ENCODE assay signal across 17 cellular contexts in the genomic region with DNA sequence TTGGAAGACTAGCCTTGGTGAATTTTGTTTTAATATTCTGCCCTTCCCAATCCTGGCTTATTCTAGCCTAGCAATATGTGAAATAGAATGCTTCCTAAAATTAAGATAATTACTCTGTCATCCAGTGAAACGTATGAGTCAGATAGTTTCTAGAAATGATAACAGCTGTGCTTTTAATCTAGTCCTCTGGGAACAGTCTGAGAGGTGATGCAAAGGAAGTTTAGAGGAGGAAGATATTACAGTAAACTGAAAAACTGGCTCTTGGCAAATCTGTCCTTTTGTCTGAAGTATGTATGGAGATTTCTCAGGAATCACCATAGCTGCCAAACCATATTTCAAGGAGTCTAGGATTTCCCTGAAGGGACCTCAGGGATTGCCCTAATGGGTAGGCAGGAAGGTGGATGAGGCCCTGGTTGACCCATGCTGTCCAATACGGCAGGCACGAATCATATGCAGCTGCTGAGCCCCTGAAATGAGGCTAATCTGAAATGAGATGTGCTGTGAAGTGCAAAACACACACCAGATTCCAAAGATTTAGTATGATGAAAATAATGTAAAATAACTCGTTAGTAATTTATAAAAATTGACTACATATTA.
A peak's percentile ranks its signal among the peaks of the same experiment; 100 is the strongest.
DNase-seq lines count a peak whose midpoint lies in the region; ATAC-seq and TF ChIP-seq lines count a peak whose summit lies in the region.
"Had no signal": no experiment of that assay in that cellular context is flagged by ENCODE, and none has a peak within 500 bp of the region (broad histone marks: within the 10 kb centered on the region; RNA-seq: fewer than 3 reads in every experiment).

No MANE protein-coding gene starts in this region.

- peak overlapping the region; percentile 25; the same call in 1 of the 2 replicates for H3K27ac ChIP-seq in ACC112 (ENCODE audit: low read depth, low read length)
- H3K27ac ChIP-seq: neutrophil, SJSA1, skin epidermis, uterus had no signal

- H3K27me3 ChIP-seq in ACC112 (ENCODE audit: insufficient read depth, low read length), result no peaks in the 10 kb centered on the region
- H3K27me3 ChIP-seq: neutrophil, SJSA1, uterus had no signal

- H3K36me3 Mint-ChIP-seq in activated T-helper 17 cell treated with anti-CD3 and anti-CD28 coated beads, Interleukin-2, amount 50 U/mL, for 72 hours (ENCODE audit: low read depth), result no peaks in the 10 kb centered on the region
- H3K36me3 Mint-ChIP-seq in glutamatergic neuron (ENCODE audit: unreplicated experiment), result no peaks in the 10 kb centered on the region

- H3K36me3 ChIP-seq in ACC112 (ENCODE audit: insufficient read depth, low read length), result peaks cover 33% of the 10 kb centered on the region
- H3K36me3 ChIP-seq: neutrophil, uterus had no signal

- no peak overlapping the region for H2AFZ ChIP-seq in ACC112 (ENCODE audit: low read length, unreplicated experiment)

- no peak overlapping the region for H3K4me3 Mint-ChIP-seq in activated T-helper 17 cell treated with anti-CD3 and anti-CD28 coated beads, Interleukin-2, amount 50 U/mL, for 72 hours
- no peak overlapping the region for H3K4me3 Mint-ChIP-seq in glutamatergic neuron (ENCODE audit: unreplicated experiment)
- H3K4me3 Mint-ChIP-seq: H9; stimulated activated naive CD8-positive, alpha-beta T cell treated with anti-CD3 and anti-CD28 coated beads, Interleukin-15, Interleukin-2, amounts not matched to agents 100 ng/mL and 50 ng/mL, for 24 hours had no signal

- no peak overlapping the region for H3K27ac Mint-ChIP-seq in activated T-helper 17 cell treated with anti-CD3 and anti-CD28 coated beads, Interleukin-2, amount 50 U/mL, for 72 hours
- H3K27ac Mint-ChIP-seq in glutamatergic neuron (ENCODE audit: unreplicated experiment), result peak overlapping the region; percentile 71
- H3K27ac Mint-ChIP-seq: stimulated activated naive CD8-positive, alpha-beta T cell treated with anti-CD3 and anti-CD28 coated beads, Interleukin-15, Interleukin-2, amounts not matched to agents 100 ng/mL and 50 ng/mL, for 24 hours had no signal

- H3K27me3 Mint-ChIP-seq in activated T-helper 17 cell treated with anti-CD3 and anti-CD28 coated beads, Interleukin-2, amount 50 U/mL, for 72 hours, result peaks cover 12% of the 10 kb centered on the region
- peaks cover 4% of the 10 kb centered on the region for H3K27me3 Mint-ChIP-seq in glutamatergic neuron (ENCODE audit: unreplicated experiment)
- H3K27me3 Mint-ChIP-seq: stimulated activated naive CD8-positive, alpha-beta T cell treated with anti-CD3 and anti-CD28 coated beads, Interleukin-15, Interleukin-2, amounts not matched to agents 100 ng/mL and 50 ng/mL, for 24 hours had no signal

- H3K4me3 ChIP-seq in ACC112 (ENCODE audit: low read depth, low read length), result no peak overlapping the region
- H3K4me3 ChIP-seq: SJSA1, skin epidermis, uterus had no signal

- no peak for DNase-seq in glutamatergic neuron
- no peak for DNase-seq in stimulated activated CD4-positive, alpha-beta T cell treated with anti-CD3 and anti-CD28 coated beads, Interleukin-4, amount 100 ng/mL, for 1 hour
- no peak for DNase-seq in NCI-H1417 (lab: John Stamatoyannopoulos, UW)
- no peak for DNase-seq in NCI-H345 treated with DMSO at 0.1 percent for 48 hours (lab: John Stamatoyannopoulos, UW; ENCODE audit: unreplicated experiment)
- no peak for DNase-seq in activated naive CD4-positive, alpha-beta T cell (lab: John Stamatoyannopoulos, UW)
- DNase-seq: activated gamma-delta T cell, H9, mammary epithelial cell, NCI-H2081 treated with DMSO at 0.1 percent for 48 hours, uterus had no signal

- no peaks in the 10 kb centered on the region for H3K79me2 ChIP-seq in ACC112 (ENCODE audit: control insufficient read depth, insufficient read depth, low read length, unreplicated experiment)

- no peaks in the 10 kb centered on the region for H3K9me3 Mint-ChIP-seq in activated T-helper 17 cell treated with anti-CD3 and anti-CD28 coated beads, Interleukin-2, amount 50 U/mL, for 72 hours
- H3K9me3 Mint-ChIP-seq in glutamatergic neuron (ENCODE audit: unreplicated experiment), result peaks cover 7% of the 10 kb centered on the region
- H3K9me3 Mint-ChIP-seq: H9; stimulated activated naive CD8-positive, alpha-beta T cell treated with anti-CD3 and anti-CD28 coated beads, Interleukin-15, Interleukin-2, amounts not matched to agents 100 ng/mL and 50 ng/mL, for 24 hours had no signal

- H3K4me1 Mint-ChIP-seq in activated T-helper 17 cell treated with anti-CD3 and anti-CD28 coated beads, Interleukin-2, amount 50 U/mL, for 72 hours, result no peaks in the 10 kb centered on the region
- peaks cover 7% of the 10 kb centered on the region for H3K4me1 Mint-ChIP-seq in glutamatergic neuron (ENCODE audit: low read depth, unreplicated experiment)

- TF ChIP-seq CTCF in glutamatergic neuron (IDR thresholded peaks at IDR 0.05; ENCODE audit: partially characterized antibody, unreplicated experiment), result no peak

- ATAC-seq in HG02610 (IDR thresholded peaks at IDR 0.05; ENCODE audit: unreplicated experiment), result peak; percentile 74
- ATAC-seq in activated T-helper 17 cell treated with anti-CD3 and anti-CD28 coated beads, Interleukin-2, amount 50 U/mL, for 72 hours (replicated peaks), result peak; percentile 28

- peaks cover 7% of the 10 kb centered on the region for H3K4me1 ChIP-seq in ACC112 (ENCODE audit: control insufficient read depth, insufficient read depth, low read length, unreplicated experiment)
- H3K4me1 ChIP-seq: SJSA1, uterus had no signal
